9 cellular contexts compared by ENCODE assay signal in genomic region chr19:48456864-48457263, GRCh38.
"Had no signal": no experiment of that assay in that cellular context is flagged by ENCODE, and none has a peak within 500 bp of the region (broad histone marks: within the 10 kb centered on the region; RNA-seq: fewer than 3 reads in every experiment).

No MANE protein-coding gene starts in this region.

- H3K9me3 Mint-ChIP-seq: GM23338, H9, HFFc6 had no signal

- H3K4me3 ChIP-seq: GM23338 had no signal

- H3K4me1 Mint-ChIP-seq: GM23338 had no signal

- DNase-seq: H9, HCEC 1CT, HFFc6, IMR-90, KBM-7 had no signal

- H2AFZ ChIP-seq: GM23338 had no signal

- H3K27ac Mint-ChIP-seq: GM23338, H9, HFFc6 had no signal

- H3K4me2 ChIP-seq: GM23338 had no signal

- H3K4me3 Mint-ChIP-seq: GM23338, H9, HFFc6 had no signal

- H3K27ac ChIP-seq: HL-60 had no signal

- ATAC-seq: GM23338 had no signal

- FAIRE-seq: H1, H54 had no signal
